ENCODE assay signal across 1 cellular context in genomic region chr6:32439139-32439538, GRCh38.
A peak's percentile ranks its signal among the peaks of the same experiment; 100 is the strongest.
TF ChIP-seq lines count a peak whose summit lies in the region.

No MANE protein-coding gene starts in this region.

TF ChIP-seq in GM12878, 131 proteins besides CTCF, POLR2A, EP300 and RAD21:
- TF ChIP-seq ZBTB4 (CRISPR knock-in tag; IDR thresholded peaks at IDR 0.05) (peak; percentile 54; the same call in 1 of the 2 replicates), EGR1 (IDR thresholded peaks at IDR 0.05; ENCODE audit: borderline replicate concordance in 1 of 2, low read depth in 2 of 2, low read length in 2 of 2) (no peak)
